1 cellular context compared by ENCODE assay signal in the genomic region with DNA sequence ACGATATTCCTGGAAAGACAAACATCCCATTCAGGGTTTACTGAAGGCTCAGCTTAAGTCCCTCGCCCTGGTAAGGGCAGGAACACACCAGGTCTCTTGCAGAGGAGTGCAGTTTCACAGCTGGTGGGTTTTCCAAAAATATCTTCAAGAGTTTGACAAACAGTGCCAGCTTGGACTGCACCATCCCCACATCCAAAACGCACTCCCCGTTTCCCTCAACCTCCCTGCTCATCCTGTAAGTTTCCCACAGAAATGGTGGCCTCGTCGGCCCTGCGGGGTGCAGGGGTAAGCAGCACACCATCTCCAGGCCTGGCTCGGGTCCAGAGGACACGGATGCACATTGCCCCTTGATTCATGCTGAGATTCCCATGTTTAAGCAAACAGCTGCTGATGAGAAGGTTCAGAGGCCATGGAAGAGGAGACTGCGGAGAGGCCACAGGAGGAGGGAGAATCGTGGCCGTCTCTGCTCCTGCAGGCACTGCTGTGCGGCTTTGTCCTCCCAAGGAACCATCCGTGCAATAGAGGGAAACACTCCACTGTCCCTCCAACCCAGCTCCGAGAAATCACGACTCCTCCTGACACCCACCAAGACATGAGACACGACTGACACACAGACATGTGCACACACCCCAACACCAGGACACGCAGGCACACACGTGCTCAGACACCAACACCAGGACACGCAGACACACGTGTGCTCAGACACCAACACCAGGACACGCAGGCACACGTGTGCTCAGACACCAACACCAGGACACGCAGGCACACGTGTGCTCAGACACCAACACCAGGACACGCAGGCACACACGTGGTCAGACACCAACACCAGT.
TF ChIP-seq lines count a peak whose summit lies in the region.

No MANE protein-coding gene starts in this region.

TF ChIP-seq in GM12878, 131 proteins besides CTCF, POLR2A, EP300 and RAD21:
- no peak for TF ChIP-seq GATAD2B (conservative IDR thresholded peaks at IDR 0.05; ENCODE audit: low read depth)
- TF ChIP-seq, protein P1, sequence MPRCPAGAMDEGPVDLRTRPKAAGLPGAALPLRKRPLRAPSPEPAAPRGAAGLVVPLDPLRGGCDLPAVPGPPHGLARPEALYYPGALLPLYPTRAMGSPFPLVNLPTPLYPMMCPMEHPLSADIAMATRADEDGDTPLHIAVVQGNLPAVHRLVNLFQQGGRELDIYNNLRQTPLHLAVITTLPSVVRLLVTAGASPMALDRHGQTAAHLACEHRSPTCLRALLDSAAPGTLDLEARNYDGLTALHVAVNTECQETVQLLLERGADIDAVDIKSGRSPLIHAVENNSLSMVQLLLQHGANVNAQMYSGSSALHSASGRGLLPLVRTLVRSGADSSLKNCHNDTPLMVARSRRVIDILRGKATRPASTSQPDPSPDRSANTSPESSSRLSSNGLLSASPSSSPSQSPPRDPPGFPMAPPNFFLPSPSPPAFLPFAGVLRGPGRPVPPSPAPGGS (IDR thresholded peaks at IDR 0.05; ENCODE audit: borderline replicate concordance, insufficient read depth, low read depth, low read length, poor library complexity, severe bottlenecking): peak; percentile 51
